Comparison of ENCODE assay signal across 5 cellular contexts in the genomic region with DNA sequence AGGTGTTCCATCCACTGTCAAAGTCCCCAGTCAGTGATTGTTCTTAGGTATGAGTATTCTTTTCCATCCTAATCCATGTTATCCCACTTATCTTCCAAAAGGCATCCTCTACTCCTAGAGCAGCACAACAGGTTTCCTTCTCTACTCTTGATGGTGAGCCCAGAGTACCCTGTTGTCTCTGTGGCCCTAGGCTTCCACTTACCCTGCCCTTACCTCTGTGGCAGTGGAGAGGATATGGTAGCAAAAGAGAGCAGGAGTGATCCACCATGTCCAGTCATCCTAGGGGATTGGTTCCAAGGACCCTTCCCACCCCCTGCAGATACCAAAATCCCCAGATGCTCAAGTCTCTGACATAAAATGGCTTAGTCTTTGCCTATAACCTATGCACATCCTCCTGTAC. TPM values are rescaled to one million over a fixed set of nuclear protein-coding genes. Genes with fewer than 3 reads are reported as not detected.
"Had no signal": no experiment of that assay in that cellular context is flagged by ENCODE, and none has a peak within 500 bp of the region (broad histone marks: within the 10 kb centered on the region; RNA-seq: fewer than 3 reads in every experiment).

No MANE protein-coding gene starts in this region.

RNA-seq across cellular contexts. Expression of gene ARHGEF35, which starts 21.6 kb away (rescaled TPM):
- total RNA-seq: IMR-90 had no signal

RNA-seq across cellular contexts. Expression of gene OR2A42, which starts 22.2 kb away (rescaled TPM):
- total RNA-seq: H1, H9, HT-29, IMR-90, K562 had no signal

RNA-seq across cellular contexts. Expression of gene CTAGE4, which starts 33.9 kb away (rescaled TPM):
- total RNA-seq: IMR-90 had no signal

RNA-seq across cellular contexts. Expression of gene OR2A7, which starts 47.4 kb away (rescaled TPM):
- total RNA-seq: IMR-90, K562 had no signal

RNA-seq across cellular contexts. Expression of gene CTAGE8, which starts 51.9 kb away (rescaled TPM):
- total RNA-seq: H1, HT-29, IMR-90 had no signal
